ENCODE assay signal across 8 cellular contexts in the genomic region with DNA sequence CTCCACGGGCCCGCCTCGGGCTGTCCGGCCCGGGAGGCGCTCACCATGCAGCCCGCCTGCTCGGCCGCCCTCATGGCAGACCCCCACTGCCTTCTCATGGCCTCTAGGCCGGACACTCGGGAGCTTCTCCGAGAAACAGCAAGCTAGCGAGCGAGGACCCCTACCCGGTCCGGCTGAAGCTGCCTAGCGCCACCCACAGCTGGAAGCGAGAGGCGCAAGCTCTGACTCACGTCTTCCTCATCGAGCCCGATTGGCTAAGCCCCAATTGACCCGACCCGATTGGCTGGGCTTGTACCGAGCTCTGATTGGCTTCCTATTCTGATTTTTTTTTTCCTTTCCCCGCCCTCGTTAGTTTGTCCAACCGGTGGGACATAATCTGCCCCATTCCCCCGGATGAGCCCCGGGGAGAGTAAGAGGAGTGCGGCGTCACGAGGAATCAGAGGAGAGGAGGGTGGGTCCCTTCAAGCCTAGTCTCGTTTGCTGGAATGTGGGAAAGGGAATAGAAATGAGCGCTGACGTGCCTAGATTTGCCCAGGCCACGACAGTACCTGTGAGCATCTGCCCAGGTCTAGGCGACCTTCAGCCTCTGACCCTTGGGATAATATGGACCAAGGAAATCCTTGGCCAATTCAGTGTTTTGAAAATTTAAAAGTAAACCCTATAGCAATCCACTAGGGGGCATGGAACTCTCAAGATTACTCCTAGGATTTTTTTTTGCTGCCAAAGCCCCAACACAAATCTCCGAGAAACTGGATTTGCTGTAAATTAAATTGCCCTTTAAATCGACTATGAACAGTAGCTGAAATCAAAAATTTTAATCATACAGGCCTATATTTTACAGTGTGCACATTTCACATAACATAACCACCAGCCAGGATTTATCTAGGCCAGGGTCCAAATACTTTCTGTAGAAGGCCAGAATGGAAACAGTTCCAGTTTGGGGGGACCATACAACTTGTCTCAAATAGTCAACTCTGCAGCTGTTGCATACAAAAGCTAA. TPM values are rescaled to one million over a fixed set of nuclear protein-coding genes. Genes with fewer than 3 reads are reported as not detected.
DNase-seq lines count a peak whose midpoint lies in the region; ATAC-seq and TF ChIP-seq lines count a peak whose summit lies in the region.

A gene with protein sequence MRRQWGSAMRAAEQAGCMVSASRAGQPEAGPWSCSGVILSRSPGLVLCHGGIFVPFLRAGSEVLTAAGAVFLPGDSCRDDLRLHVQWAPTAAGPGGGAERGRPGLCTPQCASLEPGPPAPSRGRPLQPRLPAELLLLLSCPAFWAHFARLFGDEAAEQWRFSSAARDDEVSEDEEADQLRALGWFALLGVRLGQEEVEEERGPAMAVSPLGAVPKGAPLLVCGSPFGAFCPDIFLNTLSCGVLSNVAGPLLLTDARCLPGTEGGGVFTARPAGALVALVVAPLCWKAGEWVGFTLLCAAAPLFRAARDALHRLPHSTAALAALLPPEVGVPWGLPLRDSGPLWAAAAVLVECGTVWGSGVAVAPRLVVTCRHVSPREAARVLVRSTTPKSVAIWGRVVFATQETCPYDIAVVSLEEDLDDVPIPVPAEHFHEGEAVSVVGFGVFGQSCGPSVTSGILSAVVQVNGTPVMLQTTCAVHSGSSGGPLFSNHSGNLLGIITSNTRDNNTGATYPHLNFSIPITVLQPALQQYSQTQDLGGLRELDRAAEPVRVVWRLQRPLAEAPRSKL (minus strand): TSS at position 212 of the 1,000 bp plus-strand sequence. CDS start 114 bp downstream, at position 98.

- H3K9me3 ChIP-seq in cardiac muscle cell (ENCODE audit: low read depth), result no peaks in the 10 kb centered on the region
- no peaks in the 10 kb centered on the region for H3K9me3 ChIP-seq in parathyroid adenoma (ENCODE audit: control insufficient read depth, low read length)
- no peaks in the 10 kb centered on the region for H3K9me3 ChIP-seq in tibial nerve

- peak within 1 kb of the TSS; percentile 92 for H2AFZ ChIP-seq in parathyroid adenoma

- TF ChIP-seq EP300 in tibial nerve (IDR thresholded peaks at IDR 0.05), result peak in 1 of 2 donors; percentile 94

- ATAC-seq in HG02798 (IDR thresholded peaks at IDR 0.05; ENCODE audit: poor library complexity, unreplicated experiment), result peak; percentile 94
- peak; percentile 87 for ATAC-seq in activated naive CD8-positive, alpha-beta T cell treated with anti-CD3 and anti-CD28 coated beads, Interleukin-2, amount 50 U/mL, for 24 hours

- peaks cover 25% of the 10 kb centered on the region for H3K36me3 Mint-ChIP-seq in activated naive CD8-positive, alpha-beta T cell treated with anti-CD3 and anti-CD28 coated beads, Interleukin-2, amount 50 U/mL, for 24 hours (ENCODE audit: low read depth)

- H3K4me1 ChIP-seq in cardiac muscle cell (ENCODE audit: low read depth) (peaks cover 5% of the 10 kb centered on the region), parathyroid adenoma (peaks cover 9% of the 10 kb centered on the region), tibial nerve (peaks cover 0 to 38% (median 11%) of the 10 kb centered on the region in 4 donors)

- peak; percentile 90 for TF ChIP-seq CTCF in GM12875 (IDR thresholded peaks at IDR 0.05; ENCODE audit: borderline replicate concordance, insufficient read depth, low read depth, low read length)
- TF ChIP-seq CTCF in cardiac muscle cell (IDR thresholded peaks at IDR 0.05; ENCODE audit: low read depth, low read length), result peak; percentile 76
- TF ChIP-seq CTCF in parathyroid adenoma (IDR thresholded peaks at IDR 0.05), result peak; percentile 84
- TF ChIP-seq CTCF in tibial nerve (IDR thresholded peaks at IDR 0.05), result peak; percentile 75 to 85 (median 79)

- H3K4me3 Mint-ChIP-seq in activated naive CD8-positive, alpha-beta T cell treated with anti-CD3 and anti-CD28 coated beads, Interleukin-2, amount 50 U/mL, for 24 hours, result peak within 1 kb of the TSS; percentile 86

- peak within 1 kb of the TSS; percentile 87 for H3K4me2 ChIP-seq in parathyroid adenoma (ENCODE audit: low read length)

- H3K9ac ChIP-seq in parathyroid adenoma, result no peak within 1 kb of the TSS

- H3K4me3 ChIP-seq in GM12875 (ENCODE audit: low read depth, low read length) (peak within 1 kb of the TSS; percentile 96), cardiac muscle cell (peak within 1 kb of the TSS; percentile 37), parathyroid adenoma (ENCODE audit: low read depth, low read length) (peak within 1 kb of the TSS; percentile 70), tibial nerve (peak within 1 kb of the TSS; percentile 54 to 95 (median 89))

- H3K9me3 Mint-ChIP-seq in activated naive CD8-positive, alpha-beta T cell treated with anti-CD3 and anti-CD28 coated beads, Interleukin-2, amount 50 U/mL, for 24 hours, result no peaks in the 10 kb centered on the region

- H3K79me2 ChIP-seq in parathyroid adenoma, result peaks cover 22% of the 10 kb centered on the region

- H3K36me3 ChIP-seq in cardiac muscle cell (peaks cover 9% of the 10 kb centered on the region), parathyroid adenoma (ENCODE audit: control insufficient read depth, insufficient read depth, low read length) (no peaks in the 10 kb centered on the region), tibial nerve (peaks cover 0 to 40% (median 5%) of the 10 kb centered on the region in 3 donors)

- no peaks in the 10 kb centered on the region for H3K27me3 ChIP-seq in cardiac muscle cell
- no peaks in the 10 kb centered on the region for H3K27me3 ChIP-seq in parathyroid adenoma (ENCODE audit: control insufficient read depth, insufficient read depth, low read length)
- no peaks in the 10 kb centered on the region for H3K27me3 ChIP-seq in tibial nerve

- WGBS in tibial nerve, 2 donors, result 1 to 2% methylated on average over 31 to 40 of the region's 40 CpGs

- DNase-seq in NCI-H1417 treated with DMSO at 0.1 percent for 48 hours (lab: John Stamatoyannopoulos, UW) (peak; percentile 78), SW480 (ENCODE audit: low spot score) (peak; percentile 98), cardiac muscle cell (ENCODE audit: low read depth in 1 of 2, low spot score in 1 of 2) (peak; percentile 99), tibial nerve (ENCODE audit: low spot score in 2 of 2) (peak; percentile 95 to 99)
- DNase-seq in activated naive CD8-positive, alpha-beta T cell treated with anti-CD3 and anti-CD28 coated beads, Interleukin-2, amount 50 U/mL, for 24 hours, result peak; percentile 92

- H3K27ac Mint-ChIP-seq in activated naive CD8-positive, alpha-beta T cell treated with anti-CD3 and anti-CD28 coated beads, Interleukin-2, amount 50 U/mL, for 24 hours, result peak within 1 kb of the TSS; percentile 92

- peaks cover 32% of the 10 kb centered on the region for H3K4me1 Mint-ChIP-seq in activated naive CD8-positive, alpha-beta T cell treated with anti-CD3 and anti-CD28 coated beads, Interleukin-2, amount 50 U/mL, for 24 hours

- peak; percentile 77 to 85 for TF ChIP-seq POLR2A in tibial nerve (IDR thresholded peaks at IDR 0.05)

- H3K27me3 Mint-ChIP-seq in activated naive CD8-positive, alpha-beta T cell treated with anti-CD3 and anti-CD28 coated beads, Interleukin-2, amount 50 U/mL, for 24 hours, result peaks cover 2% of the 10 kb centered on the region

- H3K27ac ChIP-seq in cardiac muscle cell (peak within 1 kb of the TSS; percentile 87), parathyroid adenoma (peak within 1 kb of the TSS; percentile 84), tibial nerve (peak within 1 kb of the TSS; percentile 70 to 97 (median 90))

RNA-seq across cellular contexts. Expression of the gene that starts here (rescaled TPM):
- total RNA-seq in cardiac muscle cell (16.6 and 28.8 TPM in 2 replicates), tibial nerve (10 to 100 TPM; 15.3 to 26.1 (median 19.1) TPM)
- 19.0 and 20.4 TPM in 2 replicates for polyA plus RNA-seq in cardiac muscle cell

Comparison
In these comparisons a context has a peak if more than half of its experiments do, and no peak if none do; other contexts are left out.
1. Peak in every context shown above with its lines: DNase-seq, ATAC-seq, H3K4me3 ChIP-seq and H3K27ac ChIP-seq.
2. H3K4me3 ChIP-seq: peak in every context shown above with its lines; median percentile 96 in GM12875; 89 in tibial nerve; 70 in parathyroid adenoma; 37 in cardiac muscle cell.